30 cellular contexts compared by ENCODE assay signal in the genomic region with DNA sequence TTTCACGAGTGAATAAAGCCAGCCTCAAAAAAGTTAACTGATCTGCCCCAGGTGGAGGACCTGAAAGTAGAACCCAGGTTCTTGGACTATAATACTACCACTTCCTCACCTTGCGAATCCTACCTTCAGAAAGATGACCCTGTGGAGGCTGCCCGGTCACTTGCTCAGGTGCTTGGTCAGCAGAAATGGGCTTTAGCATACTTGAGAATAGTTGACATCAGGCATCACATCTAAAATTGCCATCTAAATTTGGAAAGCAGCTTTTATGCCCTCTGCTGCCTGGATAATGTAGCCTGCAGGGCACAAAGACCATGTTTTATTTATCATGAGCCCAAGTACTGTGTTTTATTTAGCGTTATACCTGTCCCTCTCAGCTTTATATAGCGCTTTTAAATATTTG.
"Had no signal": no experiment of that assay in that cellular context is flagged by ENCODE, and none has a peak within 500 bp of the region (broad histone marks: within the 10 kb centered on the region; RNA-seq: fewer than 3 reads in every experiment).

No MANE protein-coding gene starts in this region.

- H3K27me3 Mint-ChIP-seq: activated CD8-positive, alpha-beta memory T cell treated with anti-CD3 and anti-CD28 coated beads, Interleukin-2, amount 10 ng/mL, durations not matched to agents 7 days and 5 days; dendritic cell treated with granulocyte-macrophage colony-stimulating factor and Interleukin-4, amounts not matched to agents 40 ng/mL and 50 ng/mL, for 4 days; naive thymus-derived CD8-positive, alpha-beta T cell; T-helper 17 cell had no signal

- ATAC-seq: activated CD8-positive, alpha-beta memory T cell treated with anti-CD3 and anti-CD28 coated beads, Interleukin-2, amount 10 ng/mL, durations not matched to agents 7 days and 5 days; activated CD8-positive, alpha-beta T cell treated with anti-CD3 and anti-CD28 coated beads, Interleukin-2, amount 10 ng/mL, durations not matched to agents 7 days and 5 days; activated naive CD4-positive, alpha-beta T cell treated with anti-CD3 and anti-CD28 coated beads, Interleukin-2, amount 50 U/mL, for 72 hours; foreskin keratinocyte; heart right ventricle; left lung; lower lobe of right lung; naive thymus-derived CD8-positive, alpha-beta T cell; right cardiac atrium; stimulated activated naive CD8-positive, alpha-beta T cell treated with anti-CD3 and anti-CD28 coated beads, Interleukin-15, Interleukin-2, amounts not matched to agents 100 U/mL and 50 U/mL, for 24 hours; T-helper 17 cell; WTC11 had no signal

- H2AFZ ChIP-seq: neural progenitor cell had no signal

- H3K4me2 ChIP-seq: neural progenitor cell had no signal

- H3K9me3 ChIP-seq: esophagus muscularis mucosa, left lung, lower lobe of right lung, testis, transverse colon had no signal

- FAIRE-seq: islet of Langerhans, urothelium cell line had no signal

- H3K27ac ChIP-seq: breast epithelium, esophagus muscularis mucosa, foreskin keratinocyte, heart right ventricle, left lung, lower lobe of right lung, neural progenitor cell, skin epidermis, testis, transverse colon had no signal

- H3K4me3 ChIP-seq: breast epithelium, esophagus muscularis mucosa, heart right ventricle, left lung, lower lobe of right lung, neural progenitor cell, skin epidermis, testis, transverse colon had no signal

- H3K4me3 Mint-ChIP-seq: activated CD8-positive, alpha-beta memory T cell treated with anti-CD3 and anti-CD28 coated beads, Interleukin-2, amount 10 ng/mL, durations not matched to agents 7 days and 5 days; activated CD8-positive, alpha-beta T cell treated with anti-CD3 and anti-CD28 coated beads, Interleukin-2, amount 10 ng/mL, durations not matched to agents 7 days and 5 days; dendritic cell treated with granulocyte-macrophage colony-stimulating factor and Interleukin-4, amounts not matched to agents 40 ng/mL and 50 ng/mL, for 4 days; endodermal cell; naive thymus-derived CD8-positive, alpha-beta T cell; neural progenitor cell; T-helper 17 cell; WTC11 had no signal

- H3K4me1 ChIP-seq: breast epithelium, foreskin keratinocyte, neural progenitor cell, testis had no signal

- H3K9ac ChIP-seq: neural progenitor cell had no signal

- H3K27ac Mint-ChIP-seq: activated CD8-positive, alpha-beta memory T cell treated with anti-CD3 and anti-CD28 coated beads, Interleukin-2, amount 10 ng/mL, durations not matched to agents 7 days and 5 days; activated CD8-positive, alpha-beta T cell treated with anti-CD3 and anti-CD28 coated beads, Interleukin-2, amount 10 ng/mL, durations not matched to agents 7 days and 5 days; activated naive CD4-positive, alpha-beta T cell treated with anti-CD3 and anti-CD28 coated beads, Interleukin-2, amount 50 U/mL, for 72 hours; activated T-helper 2 cell treated with anti-CD3 and anti-CD28 coated beads, Interferon-gamma antibody, Interleukin-2, Interleukin-4, amounts not matched to agents 10 μg/mL and 5 μg/mL and 100 μg/mL, durations not matched to agents 14 hours and 24 hours and 36 hours; dendritic cell treated with granulocyte-macrophage colony-stimulating factor and Interleukin-4, amounts not matched to agents 40 ng/mL and 50 ng/mL, for 4 days; endodermal cell; naive thymus-derived CD8-positive, alpha-beta T cell; neural progenitor cell; T-helper 17 cell; WTC11 had no signal

- DNase-seq: activated CD8-positive, alpha-beta memory T cell treated with anti-CD3 and anti-CD28 coated beads, Interleukin-2, amount 10 ng/mL, durations not matched to agents 7 days and 5 days; activated CD8-positive, alpha-beta T cell treated with anti-CD3 and anti-CD28 coated beads, Interleukin-2, amount 10 ng/mL, durations not matched to agents 7 days and 5 days; activated T-cell treated with anti-CD3 and anti-CD28 coated beads, Interleukin-2, amount 50 U/mL, for 48 hours; central memory CD4-positive, alpha-beta T cell; endodermal cell; foreskin keratinocyte; heart right ventricle; left lung; lower lobe of right lung; mesenchymal stem cell; naive thymus-derived CD8-positive, alpha-beta T cell; occipital lobe; right cardiac atrium; stimulated activated CD4-positive, alpha-beta T cell treated with anti-CD3 and anti-CD28 coated beads, Interleukin-12 subunit alpha, Interleukin-12 subunit beta, amount 100 ng/mL, for 4 hours; stimulated activated CD4-positive, alpha-beta T cell treated with anti-CD3 and anti-CD28 coated beads, Interleukin-4, amount 100 ng/mL, for 1 hour; stimulated activated naive CD8-positive, alpha-beta T cell treated with anti-CD3 and anti-CD28 coated beads, Interleukin-15, Interleukin-2, amounts not matched to agents 100 U/mL and 50 U/mL, for 24 hours; T-helper 17 cell; T1000; testis; transverse colon had no signal

- H3K36me3 Mint-ChIP-seq: activated naive CD4-positive, alpha-beta T cell treated with anti-CD3 and anti-CD28 coated beads, Interleukin-2, amount 50 U/mL, for 72 hours; WTC11 had no signal

- H3K9me3 Mint-ChIP-seq: activated naive CD4-positive, alpha-beta T cell treated with anti-CD3 and anti-CD28 coated beads, Interleukin-2, amount 50 U/mL, for 72 hours; activated T-helper 2 cell treated with anti-CD3 and anti-CD28 coated beads, Interferon-gamma antibody, Interleukin-2, Interleukin-4, amounts not matched to agents 10 μg/mL and 5 μg/mL and 100 μg/mL, durations not matched to agents 14 hours and 24 hours and 36 hours; dendritic cell treated with granulocyte-macrophage colony-stimulating factor and Interleukin-4, amounts not matched to agents 40 ng/mL and 50 ng/mL, for 4 days; WTC11 had no signal

- H3K36me3 ChIP-seq: breast epithelium, esophagus muscularis mucosa, heart right ventricle, left lung, lower lobe of right lung, neural progenitor cell, transverse colon had no signal

- H3K27me3 ChIP-seq: breast epithelium, esophagus muscularis mucosa, foreskin keratinocyte, left lung, neural progenitor cell, testis, transverse colon had no signal
